In the genomic region with DNA sequence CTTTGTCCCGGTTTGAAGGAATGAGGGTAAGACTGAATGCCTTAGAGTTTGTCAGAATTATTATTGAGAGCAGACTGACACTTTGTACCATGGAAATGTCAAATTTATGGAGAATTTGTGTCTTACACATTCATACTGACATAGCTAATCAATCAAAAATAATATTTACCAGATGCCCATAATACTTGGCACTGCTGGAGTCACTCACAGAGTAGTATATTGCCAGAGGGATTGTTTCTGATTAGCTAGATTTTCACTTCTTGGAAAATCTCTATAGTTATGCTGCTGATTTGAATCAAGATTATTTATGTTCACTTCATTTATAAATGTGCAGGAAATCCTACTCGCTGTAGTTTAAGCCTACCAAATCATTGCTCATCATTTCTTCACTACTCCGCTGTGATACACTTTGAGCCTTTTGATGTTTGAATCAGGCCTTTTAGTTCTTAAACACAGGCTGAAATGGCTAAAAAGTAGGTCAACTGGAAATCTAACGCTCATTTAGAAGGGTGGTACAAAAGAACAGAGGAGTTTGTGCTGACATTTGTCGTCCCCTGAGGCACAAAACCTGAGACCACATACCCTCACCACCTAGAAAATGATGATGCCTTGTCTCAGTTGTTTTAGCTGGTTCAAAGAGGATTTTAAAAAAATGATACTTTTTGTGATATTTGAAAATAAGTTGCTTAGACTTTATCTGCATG, we compare ENCODE assay signal across 29 cellular contexts.
DNase-seq lines count a peak whose midpoint lies in the region; ATAC-seq and TF ChIP-seq lines count a peak whose summit lies in the region.
"Had no signal": no experiment of that assay in that cellular context is flagged by ENCODE, and none has a peak within 500 bp of the region (broad histone marks: within the 10 kb centered on the region; RNA-seq: fewer than 3 reads in every experiment).

No MANE protein-coding gene starts in this region.

- no peak overlapping the region for H3K4me2 ChIP-seq in GM23248 (ENCODE audit: unreplicated experiment)

- no peaks in the 10 kb centered on the region for H3K36me3 Mint-ChIP-seq in osteocyte (ENCODE audit: unreplicated experiment)
- H3K36me3 Mint-ChIP-seq: activated naive CD8-positive, alpha-beta T cell; naive thymus-derived CD8-positive, alpha-beta T cell had no signal

- H3K27ac Mint-ChIP-seq in osteocyte (ENCODE audit: unreplicated experiment): peak overlapping the region; percentile 12
- H3K27ac Mint-ChIP-seq: activated CD8-positive, alpha-beta T cell treated with anti-CD3 and anti-CD28 coated beads, Interleukin-2, amount 10 ng/mL, durations not matched to agents 7 days and 5 days; activated naive CD8-positive, alpha-beta T cell; activated T-helper 2 cell treated with anti-CD3 and anti-CD28 coated beads, Interferon-gamma antibody, Interleukin-2, Interleukin-4, amounts not matched to agents 10 μg/mL and 5 μg/mL and 100 μg/mL, durations not matched to agents 14 hours and 24 hours and 36 hours; naive thymus-derived CD8-positive, alpha-beta T cell had no signal

- H3K4me3 ChIP-seq in GM23248: no peak overlapping the region
- H3K4me3 ChIP-seq: ascending aorta, cardiac muscle cell, coronary artery, gastrocnemius medialis, lung, upper lobe of left lung had no signal

- no peaks in the 10 kb centered on the region for H3K36me3 ChIP-seq in GM23248 (ENCODE audit: low read depth)
- H3K36me3 ChIP-seq: ascending aorta, cardiac muscle cell, gastrocnemius medialis, upper lobe of left lung had no signal

- no peaks in the 10 kb centered on the region for H3K9me3 Mint-ChIP-seq in osteocyte (ENCODE audit: unreplicated experiment)
- H3K9me3 Mint-ChIP-seq: activated T-helper 2 cell treated with anti-CD3 and anti-CD28 coated beads, Interferon-gamma antibody, Interleukin-2, Interleukin-4, amounts not matched to agents 10 μg/mL and 5 μg/mL and 100 μg/mL, durations not matched to agents 14 hours and 24 hours and 36 hours; naive thymus-derived CD8-positive, alpha-beta T cell had no signal

- in situ Hi-C loops in GM23248 (cut with MboI): no loop called here

- H3K9ac ChIP-seq in GM23248: no peak overlapping the region

- no peaks in the 10 kb centered on the region for H3F3A ChIP-seq in GM23248 (ENCODE audit: insufficient read depth)

- TF ChIP-seq CTCF in osteocyte (IDR thresholded peaks at IDR 0.05): no peak

- no peak overlapping the region for H3K27ac ChIP-seq in GM23248
- H3K27ac ChIP-seq: ascending aorta, cardiac muscle cell, coronary artery, gastrocnemius medialis, upper lobe of left lung had no signal

- H3K4me3 Mint-ChIP-seq in osteocyte (ENCODE audit: unreplicated experiment): no peak overlapping the region
- H3K4me3 Mint-ChIP-seq: activated CD8-positive, alpha-beta T cell treated with anti-CD3 and anti-CD28 coated beads, Interleukin-2, amount 10 ng/mL, durations not matched to agents 7 days and 5 days; activated naive CD8-positive, alpha-beta T cell; naive thymus-derived CD8-positive, alpha-beta T cell had no signal

- no peaks in the 10 kb centered on the region for H3K27me3 ChIP-seq in GM23248 (replicated peaks; ENCODE audit: insufficient read depth)
- H3K27me3 ChIP-seq: ascending aorta, cardiac muscle cell, gastrocnemius medialis, upper lobe of left lung had no signal

- no peaks in the 10 kb centered on the region for H3K9me2 ChIP-seq in GM23248 (ENCODE audit: insufficient read depth)

- peaks cover 27% of the 10 kb centered on the region for H3K4me1 Mint-ChIP-seq in osteocyte (ENCODE audit: unreplicated experiment)
- H3K4me1 Mint-ChIP-seq: naive thymus-derived CD8-positive, alpha-beta T cell had no signal

- H3K4me1 ChIP-seq in GM23248 (ENCODE audit: insufficient read depth): no peaks in the 10 kb centered on the region
- H3K4me1 ChIP-seq: ascending aorta, gastrocnemius medialis had no signal

- ATAC-seq in SK-N-SH treated with all-trans-retinoic acid at 6 μM for 48 hours (peak; percentile 89), HG02884 (IDR thresholded peaks at IDR 0.05; ENCODE audit: unreplicated experiment) (no peak), GM21526 (IDR thresholded peaks at IDR 0.05; ENCODE audit: low FRiP score, unreplicated experiment) (no peak)
- ATAC-seq: activated CD8-positive, alpha-beta T cell treated with anti-CD3 and anti-CD28 coated beads, Interleukin-2, amount 10 ng/mL, durations not matched to agents 7 days and 5 days; esophagus mucosa; gastrocnemius medialis; naive thymus-derived CD8-positive, alpha-beta T cell had no signal

- 21 to 23% methylated on average over 5 of the region's 5 CpGs for WGBS in GM23248 (ENCODE audit: low coverage in 1 of 2, low lambda C conversion rate in 2 of 2, missing lambda C conversion rate in 2 of 2), 2 experiments

- no peak for DNase-seq in GM23248
- peak; percentile 53 for DNase-seq in fibroblast of peridontal ligament (ENCODE audit: extremely low read depth)
- no peak for DNase-seq in osteocyte (ENCODE audit: extremely low spot score, unreplicated experiment)
- no peak for DNase-seq in A172 (ENCODE audit: low spot score)
- DNase-seq: activated CD4-positive, alpha-beta T cell treated with anti-CD3 and anti-CD28 coated beads for 4 hours; activated CD8-positive, alpha-beta T cell treated with anti-CD3 and anti-CD28 coated beads, Interleukin-2, amount 10 ng/mL, durations not matched to agents 7 days and 5 days; activated T-cell treated with anti-CD3 and anti-CD28 coated beads for 4 hours; Calu3; gastrocnemius medialis; naive thymus-derived CD8-positive, alpha-beta T cell; NCI-H1694 treated with DMSO at 0.1 percent for 48 hours; NCI-H2171; NCI-H510A; SIG-M5; stimulated activated CD4-positive, alpha-beta T cell treated with anti-CD3 and anti-CD28 coated beads, Interleukin-15, amount 100 ng/mL, for 24 hours; stimulated activated CD4-positive, alpha-beta T cell treated with anti-CD3 and anti-CD28 coated beads, Interleukin-4, amount 100 ng/mL, for 4 hours; substantia nigra; T-helper 9 cell; upper lobe of left lung had no signal

- no peaks in the 10 kb centered on the region for H3K27me3 Mint-ChIP-seq in osteocyte (ENCODE audit: unreplicated experiment)
- H3K27me3 Mint-ChIP-seq: activated naive CD8-positive, alpha-beta T cell had no signal

- H2AFZ ChIP-seq in GM23248: 0 out of 2 replicates have a peak overlapping the region, but pooled peaks have one; percentile 22

- no peaks in the 10 kb centered on the region for H3K79me2 ChIP-seq in GM23248 (ENCODE audit: insufficient read depth)

- H4K20me1 ChIP-seq in GM23248 (ENCODE audit: insufficient read depth): no peaks in the 10 kb centered on the region

- no peaks in the 10 kb centered on the region for H3K9me3 ChIP-seq in GM23248 (ENCODE audit: low read depth)
- H3K9me3 ChIP-seq: ascending aorta, gastrocnemius medialis, upper lobe of left lung had no signal

TF ChIP-seq in SK-N-SH treated with all-trans-retinoic acid at 6 μM for 48 hours, 23 proteins besides CTCF, POLR2A, EP300 and RAD21 (continues in another document):
- TF ChIP-seq ZNF565 (CRISPR knock-in tag; conservative IDR thresholded peaks at IDR 0.05; ENCODE audit: low read depth) (no peak), ZFP30 (CRISPR knock-in tag; IDR thresholded peaks at IDR 0.05) (no peak), ZC3H10 (CRISPR knock-in tag; IDR thresholded peaks at IDR 0.05) (peak; percentile 38; the same call in 1 of the 2 replicates), RARB (CRISPR knock-in tag; IDR thresholded peaks at IDR 0.05) (peak; percentile 73; the same call in 1 of the 2 replicates), ISL1 (CRISPR knock-in tag; IDR thresholded peaks at IDR 0.05) (peak; percentile 86), ZNF8 (CRISPR knock-in tag; IDR thresholded peaks at IDR 0.05) (no peak), TCF4 (CRISPR knock-in tag; IDR thresholded peaks at IDR 0.05; ENCODE audit: borderline replicate concordance) (peak; percentile 81), TOX (CRISPR knock-in tag; IDR thresholded peaks at IDR 0.05; ENCODE audit: borderline replicate concordance) (peak; percentile 84)
- TF ChIP-seq, protein P1, sequence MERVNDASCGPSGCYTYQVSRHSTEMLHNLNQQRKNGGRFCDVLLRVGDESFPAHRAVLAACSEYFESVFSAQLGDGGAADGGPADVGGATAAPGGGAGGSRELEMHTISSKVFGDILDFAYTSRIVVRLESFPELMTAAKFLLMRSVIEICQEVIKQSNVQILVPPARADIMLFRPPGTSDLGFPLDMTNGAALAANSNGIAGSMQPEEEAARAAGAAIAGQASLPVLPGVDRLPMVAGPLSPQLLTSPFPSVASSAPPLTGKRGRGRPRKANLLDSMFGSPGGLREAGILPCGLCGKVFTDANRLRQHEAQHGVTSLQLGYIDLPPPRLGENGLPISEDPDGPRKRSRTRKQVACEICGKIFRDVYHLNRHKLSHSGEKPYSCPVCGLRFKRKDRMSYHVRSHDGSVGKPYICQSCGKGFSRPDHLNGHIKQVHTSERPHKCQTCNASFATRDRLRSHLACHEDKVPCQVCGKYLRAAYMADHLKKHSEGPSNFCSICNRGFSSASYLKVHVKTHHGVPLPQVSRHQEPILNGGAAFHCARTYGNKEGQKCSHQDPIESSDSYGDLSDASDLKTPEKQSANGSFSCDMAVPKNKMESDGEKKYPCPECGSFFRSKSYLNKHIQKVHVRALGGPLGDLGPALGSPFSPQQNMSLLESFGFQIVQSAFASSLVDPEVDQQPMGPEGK (CRISPR knock-in tag; IDR thresholded peaks at IDR 0.05; ENCODE audit: borderline replicate concordance): 0 out of 2 replicates have a peak, but pooled peaks have one; percentile 13
- TF ChIP-seq, protein P2, sequence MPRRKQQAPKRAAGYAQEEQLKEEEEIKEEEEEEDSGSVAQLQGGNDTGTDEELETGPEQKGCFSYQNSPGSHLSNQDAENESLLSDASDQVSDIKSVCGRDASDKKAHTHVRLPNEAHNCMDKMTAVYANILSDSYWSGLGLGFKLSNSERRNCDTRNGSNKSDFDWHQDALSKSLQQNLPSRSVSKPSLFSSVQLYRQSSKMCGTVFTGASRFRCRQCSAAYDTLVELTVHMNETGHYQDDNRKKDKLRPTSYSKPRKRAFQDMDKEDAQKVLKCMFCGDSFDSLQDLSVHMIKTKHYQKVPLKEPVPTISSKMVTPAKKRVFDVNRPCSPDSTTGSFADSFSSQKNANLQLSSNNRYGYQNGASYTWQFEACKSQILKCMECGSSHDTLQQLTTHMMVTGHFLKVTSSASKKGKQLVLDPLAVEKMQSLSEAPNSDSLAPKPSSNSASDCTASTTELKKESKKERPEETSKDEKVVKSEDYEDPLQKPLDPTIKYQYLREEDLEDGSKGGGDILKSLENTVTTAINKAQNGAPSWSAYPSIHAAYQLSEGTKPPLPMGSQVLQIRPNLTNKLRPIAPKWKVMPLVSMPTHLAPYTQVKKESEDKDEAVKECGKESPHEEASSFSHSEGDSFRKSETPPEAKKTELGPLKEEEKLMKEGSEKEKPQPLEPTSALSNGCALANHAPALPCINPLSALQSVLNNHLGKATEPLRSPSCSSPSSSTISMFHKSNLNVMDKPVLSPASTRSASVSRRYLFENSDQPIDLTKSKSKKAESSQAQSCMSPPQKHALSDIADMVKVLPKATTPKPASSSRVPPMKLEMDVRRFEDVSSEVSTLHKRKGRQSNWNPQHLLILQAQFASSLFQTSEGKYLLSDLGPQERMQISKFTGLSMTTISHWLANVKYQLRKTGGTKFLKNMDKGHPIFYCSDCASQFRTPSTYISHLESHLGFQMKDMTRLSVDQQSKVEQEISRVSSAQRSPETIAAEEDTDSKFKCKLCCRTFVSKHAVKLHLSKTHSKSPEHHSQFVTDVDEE (CRISPR knock-in tag; IDR thresholded peaks at IDR 0.05): peak; percentile 92; the same call in 1 of the 2 replicates
